Comparison of ENCODE assay signal across 10 cellular contexts in genomic region chr17:77254961-77255741, GRCh38.
DNase-seq lines count a peak whose midpoint lies in the region; ATAC-seq and TF ChIP-seq lines count a peak whose summit lies in the region.
"Had no signal": no experiment of that assay in that cellular context is flagged by ENCODE, and none has a peak within 500 bp of the region (broad histone marks: within the 10 kb centered on the region; RNA-seq: fewer than 3 reads in every experiment).

No MANE protein-coding gene starts in this region.

- H3K23ac ChIP-seq in H9 (ENCODE audit: insufficient read length, low read depth, low read length) = no peak overlapping the region

- H3K79me1 ChIP-seq in H9 (ENCODE audit: insufficient read depth, low read depth, low read length, poor library complexity, severe bottlenecking) = no peaks in the 10 kb centered on the region

- H2BK20ac ChIP-seq in H9 (ENCODE audit: low read depth, low read length, poor library complexity, severe bottlenecking) = no peak overlapping the region

- H3K4me3 Mint-ChIP-seq in H9 = no peak overlapping the region
- H3K4me3 Mint-ChIP-seq: natural killer cell had no signal

- no peak for TF ChIP-seq CTCF in H9 (conservative IDR thresholded peaks at IDR 0.05)
- TF ChIP-seq CTCF in fibroblast of villous mesenchyme (IDR thresholded peaks at IDR 0.05; ENCODE audit: insufficient read depth, low read depth, low read length) = no peak

- no peak overlapping the region for H3K14ac ChIP-seq in H9 (ENCODE audit: insufficient read depth, low read length)

- H3K18ac ChIP-seq in H9 (ENCODE audit: insufficient read length, low read depth, low read length) = no peak overlapping the region

- peaks cover 6% of the 10 kb centered on the region for H3K27me3 Mint-ChIP-seq in H9 (ENCODE audit: low read depth)

- no peak overlapping the region for H3K56ac ChIP-seq in H9 (ENCODE audit: insufficient read length, low read depth, low read length)

- H2BK15ac ChIP-seq in H9 (ENCODE audit: low read depth, low read length) = no peak overlapping the region

- no peak overlapping the region for H2BK12ac ChIP-seq in H9 (ENCODE audit: insufficient read length, low read depth, low read length)

- H3K9ac ChIP-seq in H9 (ENCODE audit: extremely low read depth, insufficient read length, low read length) (no peak overlapping the region), skeletal muscle satellite cell (ENCODE audit: low read depth, low read length) (peak overlapping the region; percentile 63)

- H3K4me1 ChIP-seq in H9 (ENCODE audit: insufficient read depth, low read length) = no peaks in the 10 kb centered on the region
- H3K4me1 ChIP-seq in skeletal muscle satellite cell (ENCODE audit: control insufficient read depth, insufficient read depth, low read length) = peaks cover 27% of the 10 kb centered on the region

- H3K9me3 Mint-ChIP-seq in H9 = no peaks in the 10 kb centered on the region
- H3K9me3 Mint-ChIP-seq: natural killer cell had no signal

- no peaks in the 10 kb centered on the region for H3K36me3 ChIP-seq in skeletal muscle satellite cell (ENCODE audit: insufficient read depth, low read length)

- H3K4ac ChIP-seq in H9 (ENCODE audit: low read depth, low read length) = no peak overlapping the region

- no peaks in the 10 kb centered on the region for H3K36me3 Mint-ChIP-seq in H9 (ENCODE audit: insufficient read depth in 1 of 3, low read depth in 3 of 3)
- H3K36me3 Mint-ChIP-seq: natural killer cell had no signal

- H3K23me2 ChIP-seq in H9 (ENCODE audit: insufficient read length, low read depth, low read length, poor library complexity, severe bottlenecking) = no peaks in the 10 kb centered on the region

- H4K5ac ChIP-seq in H9 (ENCODE audit: insufficient read length, low read depth, low read length) = no peak overlapping the region

- H3K27me3 ChIP-seq in H9 (ENCODE audit: insufficient read depth, low read length) (no peaks in the 10 kb centered on the region), skeletal muscle satellite cell (ENCODE audit: control insufficient read depth, insufficient read depth, low read length) (no peaks in the 10 kb centered on the region)

- no peaks in the 10 kb centered on the region for H4K20me1 ChIP-seq in H9 (ENCODE audit: control insufficient read depth, insufficient read depth, insufficient read length)

- H2AFZ ChIP-seq in H9 (ENCODE audit: low read length) = no peak overlapping the region

- no peaks in the 10 kb centered on the region for H3K9me3 ChIP-seq in H9 (ENCODE audit: control insufficient read depth, low read depth, low read length)
- no peaks in the 10 kb centered on the region for H3K9me3 ChIP-seq in skeletal muscle satellite cell (replicated peaks; ENCODE audit: low read length)

- in situ Hi-C loops in SK-MEL-5 (cut with HindIII; ENCODE audit: low pct_unique_long_range_greater_than_20kb, low sequenced_read_pairs) = no loop called here

- H2BK5ac ChIP-seq in H9 (ENCODE audit: insufficient read length, low read length) = no peak overlapping the region

- H4K91ac ChIP-seq in H9 (ENCODE audit: insufficient read length, low read depth, low read length) = no peak overlapping the region

- peak; percentile 68 for DNase-seq in H9
- DNase-seq in SK-MEL-5 (ENCODE audit: low read depth, low spot score) = peak; percentile 99
- DNase-seq in fibroblast of villous mesenchyme (ENCODE audit: low read depth) = peak; percentile 90
- no peak for DNase-seq in activated CD4-positive, alpha-beta T cell treated with anti-CD3 and anti-CD28 coated beads, Interleukin-2, amount 50 U/mL, for 4 hours
- DNase-seq in DMS 273 treated with DMSO at 0.1 percent for 48 hours (lab: John Stamatoyannopoulos, UW) = no peak
- no peak for DNase-seq in activated naive CD4-positive, alpha-beta T cell treated with Interleukin-2 at 50 U/mL for 16 hours
- DNase-seq: natural killer cell, NCI-H82 had no signal

- H3K4me1 Mint-ChIP-seq in H9 = peaks cover 4 to 11% of the 10 kb centered on the region in 2 experiments; a peak in 3 of 4 replicates
- H3K4me1 Mint-ChIP-seq: natural killer cell had no signal

- no peak overlapping the region for H4K8ac ChIP-seq in H9 (replicated peaks; ENCODE audit: insufficient read length, low read depth, low read length)

- no peak overlapping the region for H2AK5ac ChIP-seq in H9 (ENCODE audit: insufficient read length, low read length)

- WGBS in H9 (ENCODE audit: extremely low coverage, insufficient read length, low lambda C conversion rate) = no CpG with 5 or more reads among the region's 24 CpGs

- no peak for ATAC-seq in GM18870 (IDR thresholded peaks at IDR 0.05; ENCODE audit: unreplicated experiment)
- ATAC-seq: natural killer cell had no signal

- H3K79me2 ChIP-seq in H9 (ENCODE audit: insufficient read depth, low read length) = no peaks in the 10 kb centered on the region

- no peak overlapping the region for H3T11ph ChIP-seq in H9 (ENCODE audit: low read length)

- H3K27ac Mint-ChIP-seq in H9 = no peak overlapping the region; a peak in 1 of 7 replicates
- H3K27ac Mint-ChIP-seq: natural killer cell had no signal

- no peak overlapping the region for H3K4me2 ChIP-seq in H9 (ENCODE audit: insufficient read depth, insufficient read length, low read length)
- H3K4me2 ChIP-seq in skeletal muscle satellite cell (ENCODE audit: low read length) = peak overlapping the region; percentile 54

- H3K4me3 ChIP-seq in fibroblast of villous mesenchyme (ENCODE audit: low read depth, low read length) (peak overlapping the region; percentile 47), skeletal muscle satellite cell (ENCODE audit: low read length) (peak overlapping the region; percentile 16)

- H3K27ac ChIP-seq in H9 (ENCODE audit: insufficient read length, low read depth, low read length) = no peak overlapping the region

- no peak overlapping the region for H2BK120ac ChIP-seq in H9 (ENCODE audit: low read depth, low read length, poor library complexity, severe bottlenecking)

Comparison
In these comparisons a context has a peak if more than half of its experiments do, and no peak if none do; other contexts are left out.
1. DNase-seq: peak in H9 (single experiment), SK-MEL-5 (single experiment) and fibroblast of villous mesenchyme (single experiment); none in activated CD4-positive, alpha-beta T cell treated with anti-CD3 and anti-CD28 coated beads, Interleukin-2, amount 50 U/mL, for 4 hours (0 of 2), DMS 273 treated with DMSO at 0.1 percent for 48 hours (single experiment) and activated naive CD4-positive, alpha-beta T cell treated with Interleukin-2 at 50 U/mL for 16 hours (single experiment).